ENCODE assay signal across 1 cellular context in genomic region chr1:153633747-153634665, GRCh38.
TF ChIP-seq lines count a peak whose summit lies in the region.

Gene CHTOP, plus strand, starts transcription at chr1:153634066. Its CDS starts 2,523 bp downstream, at chr1:153636589.

TF ChIP-seq in GM12878, 131 proteins besides CTCF, POLR2A, EP300 and RAD21 (continued from another document and continues in another):
- TF ChIP-seq, protein P1, sequence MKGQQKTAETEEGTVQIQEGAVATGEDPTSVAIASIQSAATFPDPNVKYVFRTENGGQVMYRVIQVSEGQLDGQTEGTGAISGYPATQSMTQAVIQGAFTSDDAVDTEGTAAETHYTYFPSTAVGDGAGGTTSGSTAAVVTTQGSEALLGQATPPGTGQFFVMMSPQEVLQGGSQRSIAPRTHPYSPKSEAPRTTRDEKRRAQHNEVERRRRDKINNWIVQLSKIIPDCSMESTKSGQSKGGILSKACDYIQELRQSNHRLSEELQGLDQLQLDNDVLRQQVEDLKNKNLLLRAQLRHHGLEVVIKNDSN (IDR thresholded peaks at IDR 0.05; ENCODE audit: borderline replicate concordance, extremely low read length, insufficient read depth, low read depth, low read length): no peak
- no peak for TF ChIP-seq KAT2A (conservative IDR thresholded peaks at IDR 0.05; ENCODE audit: control insufficient read depth, low read depth, low read length)
- TF ChIP-seq BMI1 (IDR thresholded peaks at IDR 0.05; ENCODE audit: borderline replicate concordance): no peak
- TF ChIP-seq MXI1 (IDR thresholded peaks at IDR 0.05; ENCODE audit: low read depth, low read length): peak; percentile 20; the same call in 1 of the 2 replicates
- no peak for TF ChIP-seq TARDBP (IDR thresholded peaks at IDR 0.05; ENCODE audit: borderline replicate concordance)
- peak; percentile 52 to 92; a peak in 2 of 3 replicates for TF ChIP-seq EGR1 (IDR thresholded peaks at IDR 0.05; ENCODE audit: borderline replicate concordance in 1 of 2, low read depth in 2 of 2, low read length in 2 of 2)
- TF ChIP-seq TCF3 (IDR thresholded peaks at IDR 0.05; ENCODE audit: borderline replicate concordance, insufficient read depth, low read depth, low read length): peak; percentile 80
- TF ChIP-seq IKZF2 (IDR thresholded peaks at IDR 0.05): peak; percentile 44; a peak in 1 of 4 replicates
- no peak for TF ChIP-seq SREBF2 (IDR thresholded peaks at IDR 0.05; ENCODE audit: low read length)
- TF ChIP-seq ZBED1 (IDR thresholded peaks at IDR 0.05; ENCODE audit: borderline replicate concordance): peak; percentile 47; the same call in 1 of the 2 replicates
- TF ChIP-seq JUNB (IDR thresholded peaks at IDR 0.05): no peak
- peak; percentile 48 for TF ChIP-seq MYC (IDR thresholded peaks at IDR 0.05; ENCODE audit: insufficient read depth, insufficient read length, insufficient replicate concordance, low read length, severe bottlenecking)
- TF ChIP-seq MTA2 (IDR thresholded peaks at IDR 0.05; ENCODE audit: low read depth): no peak
- TF ChIP-seq, protein P2, sequence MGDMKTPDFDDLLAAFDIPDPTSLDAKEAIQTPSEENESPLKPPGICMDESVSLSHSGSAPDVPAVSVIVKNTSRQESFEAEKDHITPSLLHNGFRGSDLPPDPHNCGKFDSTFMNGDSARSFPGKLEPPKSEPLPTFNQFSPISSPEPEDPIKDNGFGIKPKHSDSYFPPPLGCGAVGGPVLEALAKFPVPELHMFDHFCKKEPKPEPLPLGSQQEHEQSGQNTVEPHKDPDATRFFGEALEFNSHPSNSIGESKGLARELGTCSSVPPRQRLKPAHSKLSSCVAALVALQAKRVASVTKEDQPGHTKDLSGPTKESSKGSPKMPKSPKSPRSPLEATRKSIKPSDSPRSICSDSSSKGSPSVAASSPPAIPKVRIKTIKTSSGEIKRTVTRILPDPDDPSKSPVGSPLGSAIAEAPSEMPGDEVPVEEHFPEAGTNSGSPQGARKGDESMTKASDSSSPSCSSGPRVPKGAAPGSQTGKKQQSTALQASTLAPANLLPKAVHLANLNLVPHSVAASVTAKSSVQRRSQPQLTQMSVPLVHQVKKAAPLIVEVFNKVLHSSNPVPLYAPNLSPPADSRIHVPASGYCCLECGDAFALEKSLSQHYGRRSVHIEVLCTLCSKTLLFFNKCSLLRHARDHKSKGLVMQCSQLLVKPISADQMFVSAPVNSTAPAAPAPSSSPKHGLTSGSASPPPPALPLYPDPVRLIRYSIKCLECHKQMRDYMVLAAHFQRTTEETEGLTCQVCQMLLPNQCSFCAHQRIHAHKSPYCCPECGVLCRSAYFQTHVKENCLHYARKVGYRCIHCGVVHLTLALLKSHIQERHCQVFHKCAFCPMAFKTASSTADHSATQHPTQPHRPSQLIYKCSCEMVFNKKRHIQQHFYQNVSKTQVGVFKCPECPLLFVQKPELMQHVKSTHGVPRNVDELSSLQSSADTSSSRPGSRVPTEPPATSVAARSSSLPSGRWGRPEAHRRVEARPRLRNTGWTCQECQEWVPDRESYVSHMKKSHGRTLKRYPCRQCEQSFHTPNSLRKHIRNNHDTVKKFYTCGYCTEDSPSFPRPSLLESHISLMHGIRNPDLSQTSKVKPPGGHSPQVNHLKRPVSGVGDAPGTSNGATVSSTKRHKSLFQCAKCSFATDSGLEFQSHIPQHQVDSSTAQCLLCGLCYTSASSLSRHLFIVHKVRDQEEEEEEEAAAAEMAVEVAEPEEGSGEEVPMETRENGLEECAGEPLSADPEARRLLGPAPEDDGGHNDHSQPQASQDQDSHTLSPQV (IDR thresholded peaks at IDR 0.05): no peak; the same call in 1 of the 2 replicates
- TF ChIP-seq WRNIP1 (IDR thresholded peaks at IDR 0.05; ENCODE audit: borderline replicate concordance, low read depth, low read length): no peak
- TF ChIP-seq BRCA1 (IDR thresholded peaks at IDR 0.05; ENCODE audit: low read depth, low read length): no peak
- TF ChIP-seq E2F8 (IDR thresholded peaks at IDR 0.05; ENCODE audit: low read depth, partially characterized antibody): no peak
- TF ChIP-seq RCOR1 (conservative IDR thresholded peaks at IDR 0.05; ENCODE audit: low read depth, low read length): no peak
- TF ChIP-seq ZNF687 (IDR thresholded peaks at IDR 0.05): peak; percentile 85
- TF ChIP-seq POLR2AphosphoS2 (IDR thresholded peaks at IDR 0.05; ENCODE audit: low read depth, low read length): peak; percentile 76; the same call in 1 of the 2 replicates
- TF ChIP-seq SUPT20H (IDR thresholded peaks at IDR 0.05; ENCODE audit: borderline replicate concordance, control insufficient read depth, low read depth, low read length): no peak
- TF ChIP-seq ZSCAN29 (IDR thresholded peaks at IDR 0.05): no peak
- peak; percentile 15; the same call in 1 of the 2 replicates for TF ChIP-seq TCF12 (IDR thresholded peaks at IDR 0.05; ENCODE audit: low read depth, low read length)
- no peak for TF ChIP-seq STAT1 (conservative IDR thresholded peaks at IDR 0.05)
- TF ChIP-seq PAX5 (IDR thresholded peaks at IDR 0.05; ENCODE audit: borderline replicate concordance, low read depth, low read length): no peak
- TF ChIP-seq ESRRA (IDR thresholded peaks at IDR 0.05; ENCODE audit: low read length): no peak
- no peak for TF ChIP-seq CHD4 (IDR thresholded peaks at IDR 0.05)
- TF ChIP-seq ZNF274 (IDR thresholded peaks at IDR 0.05; ENCODE audit: insufficient read depth, insufficient read length): no peak
- no peak for TF ChIP-seq MYB (IDR thresholded peaks at IDR 0.05; ENCODE audit: borderline replicate concordance, low read depth, low read length)
- peak; percentile 95 for TF ChIP-seq CREM (IDR thresholded peaks at IDR 0.05; ENCODE audit: low read depth)
- TF ChIP-seq CHD2 (IDR thresholded peaks at IDR 0.05; ENCODE audit: borderline replicate concordance, low read depth, low read length): peak; percentile 54; the same call in 1 of the 2 replicates
- no peak for TF ChIP-seq NFXL1 (IDR thresholded peaks at IDR 0.05; ENCODE audit: borderline replicate concordance)
- TF ChIP-seq, protein P3, sequence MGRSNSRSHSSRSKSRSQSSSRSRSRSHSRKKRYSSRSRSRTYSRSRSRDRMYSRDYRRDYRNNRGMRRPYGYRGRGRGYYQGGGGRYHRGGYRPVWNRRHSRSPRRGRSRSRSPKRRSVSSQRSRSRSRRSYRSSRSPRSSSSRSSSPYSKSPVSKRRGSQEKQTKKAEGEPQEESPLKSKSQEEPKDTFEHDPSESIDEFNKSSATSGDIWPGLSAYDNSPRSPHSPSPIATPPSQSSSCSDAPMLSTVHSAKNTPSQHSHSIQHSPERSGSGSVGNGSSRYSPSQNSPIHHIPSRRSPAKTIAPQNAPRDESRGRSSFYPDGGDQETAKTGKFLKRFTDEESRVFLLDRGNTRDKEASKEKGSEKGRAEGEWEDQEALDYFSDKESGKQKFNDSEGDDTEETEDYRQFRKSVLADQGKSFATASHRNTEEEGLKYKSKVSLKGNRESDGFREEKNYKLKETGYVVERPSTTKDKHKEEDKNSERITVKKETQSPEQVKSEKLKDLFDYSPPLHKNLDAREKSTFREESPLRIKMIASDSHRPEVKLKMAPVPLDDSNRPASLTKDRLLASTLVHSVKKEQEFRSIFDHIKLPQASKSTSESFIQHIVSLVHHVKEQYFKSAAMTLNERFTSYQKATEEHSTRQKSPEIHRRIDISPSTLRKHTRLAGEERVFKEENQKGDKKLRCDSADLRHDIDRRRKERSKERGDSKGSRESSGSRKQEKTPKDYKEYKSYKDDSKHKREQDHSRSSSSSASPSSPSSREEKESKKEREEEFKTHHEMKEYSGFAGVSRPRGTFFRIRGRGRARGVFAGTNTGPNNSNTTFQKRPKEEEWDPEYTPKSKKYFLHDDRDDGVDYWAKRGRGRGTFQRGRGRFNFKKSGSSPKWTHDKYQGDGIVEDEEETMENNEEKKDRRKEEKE (IDR thresholded peaks at IDR 0.05): no peak
- peak; percentile 51 for TF ChIP-seq SP1 (IDR thresholded peaks at IDR 0.05; ENCODE audit: low read depth, low read length)
- TF ChIP-seq, protein P4, sequence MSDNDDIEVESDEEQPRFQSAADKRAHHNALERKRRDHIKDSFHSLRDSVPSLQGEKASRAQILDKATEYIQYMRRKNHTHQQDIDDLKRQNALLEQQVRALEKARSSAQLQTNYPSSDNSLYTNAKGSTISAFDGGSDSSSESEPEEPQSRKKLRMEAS (IDR thresholded peaks at IDR 0.05; ENCODE audit: low read depth, low read length): peak; percentile 79
- TF ChIP-seq RELA (IDR thresholded peaks at IDR 0.05; ENCODE audit: borderline replicate concordance, partially characterized antibody): peak; percentile 38
- peak; percentile 69 for TF ChIP-seq KLF5 (IDR thresholded peaks at IDR 0.05; ENCODE audit: partially characterized antibody)
- TF ChIP-seq YY1 (IDR thresholded peaks at IDR 0.05; ENCODE audit: low read depth, low read length): peak; percentile 100
- TF ChIP-seq ZBTB33 (IDR thresholded peaks at IDR 0.05): no peak
- TF ChIP-seq TBL1XR1 (IDR thresholded peaks at IDR 0.05; ENCODE audit: low read depth, low read length): no peak; the same call in 1 of the 2 replicates
- no peak; the same call in 1 of the 2 replicates for TF ChIP-seq MTA3 (IDR thresholded peaks at IDR 0.05; ENCODE audit: borderline replicate concordance, low read length)
- no peak for TF ChIP-seq HSF1 (IDR thresholded peaks at IDR 0.05; ENCODE audit: low read depth, low read length)
